In genomic region chr1:153407274-153407673, GRCh38 we compare ENCODE assay signal across 13 cellular contexts. TPM values are rescaled to one million over a fixed set of nuclear protein-coding genes. Genes with fewer than 3 reads are reported as not detected.
"Had no signal": no experiment of that assay in that cellular context is flagged by ENCODE, and none has a peak within 500 bp of the region (broad histone marks: within the 10 kb centered on the region; RNA-seq: fewer than 3 reads in every experiment).

No MANE protein-coding gene starts in this region.

RNA-seq across cellular contexts. Expression of gene S100A7A, which starts 9.0 kb away (rescaled TPM):
- total RNA-seq: activated CD8-positive, alpha-beta memory T cell treated with anti-CD3 and anti-CD28 coated beads, Interleukin-2, amount 10 ng/mL, durations not matched to agents 7 days and 5 days; activated naive CD4-positive, alpha-beta T cell treated with anti-CD3 and anti-CD28 coated beads for 36 hours; activated naive CD8-positive, alpha-beta T cell treated with anti-CD3 and anti-CD28 coated beads for 36 hours; activated T-helper 1 cell treated with anti-CD3 and anti-CD28 coated beads, Interleukin-12 subunit alpha, Interleukin-12 subunit beta, Interleukin-2, Interleukin-4 antibody, amounts not matched to agents 30 ng/mL and 10 ng/mL and 1 ng/mL, durations not matched to agents 14 hours and 24 hours and 36 hours; cardiac muscle cell; OCI-LY7; Right ventricle myocardium inferior; SJCRH30; T-helper 1 cell treated with Interleukin-12 subunit alpha and Interleukin-12 subunit beta and Interleukin-4 antibody, amounts not matched to agents 30 ng/mL and 1 ng/mL, for 36 hours; WTC11 had no signal
- polyA plus RNA-seq: adipose tissue, cardiac muscle cell, IgD-negative memory B cell, SK-N-SH had no signal

RNA-seq across cellular contexts. Expression of gene S100A8, which starts 16.4 kb away (rescaled TPM):
- total RNA-seq: activated CD8-positive, alpha-beta memory T cell treated with anti-CD3 and anti-CD28 coated beads, Interleukin-2, amount 10 ng/mL, durations not matched to agents 7 days and 5 days; activated naive CD4-positive, alpha-beta T cell treated with anti-CD3 and anti-CD28 coated beads for 36 hours; activated naive CD8-positive, alpha-beta T cell treated with anti-CD3 and anti-CD28 coated beads for 36 hours; activated T-helper 1 cell treated with anti-CD3 and anti-CD28 coated beads, Interleukin-12 subunit alpha, Interleukin-12 subunit beta, Interleukin-2, Interleukin-4 antibody, amounts not matched to agents 30 ng/mL and 10 ng/mL and 1 ng/mL, durations not matched to agents 14 hours and 24 hours and 36 hours; cardiac muscle cell; OCI-LY7; SJCRH30; T-helper 1 cell treated with Interleukin-12 subunit alpha and Interleukin-12 subunit beta and Interleukin-4 antibody, amounts not matched to agents 30 ng/mL and 1 ng/mL, for 36 hours; WTC11 had no signal
- polyA plus RNA-seq: SK-N-SH had no signal

RNA-seq across cellular contexts. Expression of gene S100A12, which starts 31.9 kb away (rescaled TPM):
- total RNA-seq: activated CD8-positive, alpha-beta memory T cell treated with anti-CD3 and anti-CD28 coated beads, Interleukin-2, amount 10 ng/mL, durations not matched to agents 7 days and 5 days; activated naive CD4-positive, alpha-beta T cell treated with anti-CD3 and anti-CD28 coated beads for 36 hours; activated naive CD8-positive, alpha-beta T cell treated with anti-CD3 and anti-CD28 coated beads for 36 hours; activated T-helper 1 cell treated with anti-CD3 and anti-CD28 coated beads, Interleukin-12 subunit alpha, Interleukin-12 subunit beta, Interleukin-2, Interleukin-4 antibody, amounts not matched to agents 30 ng/mL and 10 ng/mL and 1 ng/mL, durations not matched to agents 14 hours and 24 hours and 36 hours; cardiac muscle cell; OCI-LY7; SJCRH30; T-helper 1 cell treated with Interleukin-12 subunit alpha and Interleukin-12 subunit beta and Interleukin-4 antibody, amounts not matched to agents 30 ng/mL and 1 ng/mL, for 36 hours; WTC11 had no signal
- polyA plus RNA-seq: cardiac muscle cell, SK-N-SH had no signal

RNA-seq across cellular contexts. Expression of gene S100A9, which starts 49.6 kb away (rescaled TPM):
- total RNA-seq: activated CD8-positive, alpha-beta memory T cell treated with anti-CD3 and anti-CD28 coated beads, Interleukin-2, amount 10 ng/mL, durations not matched to agents 7 days and 5 days; activated naive CD8-positive, alpha-beta T cell treated with anti-CD3 and anti-CD28 coated beads for 36 hours; activated T-helper 1 cell treated with anti-CD3 and anti-CD28 coated beads, Interleukin-12 subunit alpha, Interleukin-12 subunit beta, Interleukin-2, Interleukin-4 antibody, amounts not matched to agents 30 ng/mL and 10 ng/mL and 1 ng/mL, durations not matched to agents 14 hours and 24 hours and 36 hours; OCI-LY7; SJCRH30 had no signal
- polyA plus RNA-seq: cardiac muscle cell, SK-N-SH had no signal

RNA-seq across cellular contexts. Expression of gene S100A7, which starts 53.2 kb away (rescaled TPM):
- total RNA-seq: activated CD8-positive, alpha-beta memory T cell treated with anti-CD3 and anti-CD28 coated beads, Interleukin-2, amount 10 ng/mL, durations not matched to agents 7 days and 5 days; activated naive CD4-positive, alpha-beta T cell treated with anti-CD3 and anti-CD28 coated beads for 36 hours; activated naive CD8-positive, alpha-beta T cell treated with anti-CD3 and anti-CD28 coated beads for 36 hours; activated T-helper 1 cell treated with anti-CD3 and anti-CD28 coated beads, Interleukin-12 subunit alpha, Interleukin-12 subunit beta, Interleukin-2, Interleukin-4 antibody, amounts not matched to agents 30 ng/mL and 10 ng/mL and 1 ng/mL, durations not matched to agents 14 hours and 24 hours and 36 hours; cardiac muscle cell; OCI-LY7; Right ventricle myocardium inferior; SJCRH30; T-helper 1 cell treated with Interleukin-12 subunit alpha and Interleukin-12 subunit beta and Interleukin-4 antibody, amounts not matched to agents 30 ng/mL and 1 ng/mL, for 36 hours; WTC11 had no signal
- polyA plus RNA-seq: cardiac muscle cell, IgD-negative memory B cell, SK-N-SH had no signal
